ENCODE assay signal across 24 cellular contexts in genomic region chr12:67263416-67263960, GRCh38.
"Had no signal": no experiment of that assay in that cellular context is flagged by ENCODE, and none has a peak within 500 bp of the region (broad histone marks: within the 10 kb centered on the region; RNA-seq: fewer than 3 reads in every experiment).

No MANE protein-coding gene starts in this region.

- H3K4me3 Mint-ChIP-seq: naive thymus-derived CD8-positive, alpha-beta T cell; neural crest cell; stimulated activated naive B cell treated with anti-CD40 and anti-IgM and Interleukin-4, amounts not matched to agents 10 μg/mL and 1 μg/mL and 100 μg/mL, for 72 hours; stimulated activated naive CD8-positive, alpha-beta T cell treated with anti-CD3 and anti-CD28 coated beads, Interleukin-15, amount 100 ng/mL, for 72 hours had no signal

- DNase-seq: cortex of kidney; dorsolateral prefrontal cortex; effector CD8-positive, alpha-beta T cell; glutamatergic neuron; kidney; left cardiac atrium; left ventricle myocardium superior; mesendoderm; naive thymus-derived CD8-positive, alpha-beta T cell; posterior cingulate gyrus; sigmoid colon; stimulated activated CD4-positive, alpha-beta T cell treated with anti-CD3 and anti-CD28 coated beads, Interleukin-2, amount 100 ng/mL, for 24 hours; stimulated activated CD4-positive, alpha-beta T cell treated with anti-CD3 and anti-CD28 coated beads, Interleukin-4, amount 100 ng/mL, for 4 hours; stimulated activated naive B cell treated with anti-CD40 and anti-IgM and Interleukin-4, amounts not matched to agents 10 μg/mL and 1 μg/mL and 100 μg/mL, for 72 hours; stimulated activated naive CD8-positive, alpha-beta T cell treated with anti-CD3 and anti-CD28 coated beads, Interleukin-15, amount 100 ng/mL, for 72 hours; testis; upper lobe of right lung had no signal

- H3K27me3 Mint-ChIP-seq: naive thymus-derived CD8-positive, alpha-beta T cell; stimulated activated naive B cell treated with anti-CD40 and anti-IgM and Interleukin-4, amounts not matched to agents 10 μg/mL and 1 μg/mL and 100 μg/mL, for 72 hours; stimulated activated naive CD8-positive, alpha-beta T cell treated with anti-CD3 and anti-CD28 coated beads, Interleukin-15, amount 100 ng/mL, for 72 hours had no signal

- H3K9me3 ChIP-seq: gastroesophageal sphincter, right atrium auricular region, sigmoid colon, testis, tibial nerve, upper lobe of right lung, vagina had no signal

- H3K27me3 ChIP-seq: dorsolateral prefrontal cortex, gastroesophageal sphincter, right atrium auricular region, sigmoid colon, testis, tibial nerve, upper lobe of right lung, vagina had no signal

- H3K36me3 Mint-ChIP-seq: naive thymus-derived CD8-positive, alpha-beta T cell had no signal

- H3K27ac ChIP-seq: dorsolateral prefrontal cortex, gastroesophageal sphincter, right atrium auricular region, sigmoid colon, skin epidermis, testis, tibial nerve, upper lobe of right lung, vagina had no signal

- H3K36me3 ChIP-seq: gastroesophageal sphincter, right atrium auricular region, sigmoid colon, tibial nerve, upper lobe of right lung, vagina had no signal

- H3K9me3 Mint-ChIP-seq: neural crest cell had no signal

- H3K27ac Mint-ChIP-seq: stimulated activated naive B cell treated with anti-CD40 and anti-IgM and Interleukin-4, amounts not matched to agents 10 μg/mL and 1 μg/mL and 100 μg/mL, for 72 hours; stimulated activated naive CD8-positive, alpha-beta T cell treated with anti-CD3 and anti-CD28 coated beads, Interleukin-15, amount 100 ng/mL, for 72 hours had no signal

- H3K4me3 ChIP-seq: dorsolateral prefrontal cortex, gastroesophageal sphincter, lung, right atrium auricular region, sigmoid colon, skin epidermis, testis, tibial nerve, upper lobe of right lung, vagina had no signal
